6 cellular contexts compared by ENCODE assay signal in genomic region chr1:171695772-171696171, GRCh38. TPM values are rescaled to one million over a fixed set of nuclear protein-coding genes. Genes with fewer than 3 reads are reported as not detected.
"Had no signal": no experiment of that assay in that cellular context is flagged by ENCODE, and none has a peak within 500 bp of the region (broad histone marks: within the 10 kb centered on the region; RNA-seq: fewer than 3 reads in every experiment).

No MANE protein-coding gene starts in this region.

RNA-seq across cellular contexts. Expression of gene MYOC, which starts 43.3 kb away (rescaled TPM):
- total RNA-seq: GM23248, GM23338, H1, H4, H7, H9 had no signal
- polyA plus RNA-seq: GM23248, GM23338, H1 had no signal
